ENCODE assay signal across 18 cellular contexts in the genomic region with DNA sequence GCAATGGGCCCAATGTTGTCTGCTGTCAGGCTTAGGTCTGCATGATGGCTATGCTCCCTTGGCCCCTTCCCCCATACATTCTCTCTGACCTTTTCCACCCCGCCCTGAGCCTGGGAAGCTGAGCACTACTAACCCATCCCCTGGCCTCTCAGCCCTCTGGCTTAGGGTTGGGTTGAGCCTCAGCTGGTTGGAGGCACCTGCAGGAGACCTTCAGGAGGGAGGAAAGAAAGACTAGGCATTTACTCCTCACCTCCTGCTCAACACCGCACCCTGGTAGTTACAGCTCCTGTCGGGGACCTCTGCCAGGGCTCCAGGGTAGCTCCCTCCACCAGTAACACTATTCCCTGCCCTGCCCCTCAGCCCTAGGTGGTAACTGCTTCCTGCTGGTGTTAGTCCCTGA.
DNase-seq lines count a peak whose midpoint lies in the region; ATAC-seq and TF ChIP-seq lines count a peak whose summit lies in the region.
"Had no signal": no experiment of that assay in that cellular context is flagged by ENCODE, and none has a peak within 500 bp of the region (broad histone marks: within the 10 kb centered on the region; RNA-seq: fewer than 3 reads in every experiment).

No MANE protein-coding gene starts in this region.

- TF ChIP-seq CTCF in type B pancreatic cell (conservative IDR thresholded peaks at IDR 0.05) (no peak), PC-9 (conservative IDR thresholded peaks at IDR 0.05) (no peak)

- H4K8ac ChIP-seq in neuronal stem cell (ENCODE audit: low read depth, low read length): no peak overlapping the region

- no peaks in the 10 kb centered on the region for H3F3A ChIP-seq in PC-9 (ENCODE audit: insufficient read depth, low read depth)

- H3K79me1 ChIP-seq in neuronal stem cell (ENCODE audit: low read depth, low read length): no peaks in the 10 kb centered on the region

- ATAC-seq in HG02852 (IDR thresholded peaks at IDR 0.05; ENCODE audit: unreplicated experiment) (no peak), GM19023 (IDR thresholded peaks at IDR 0.05; ENCODE audit: unreplicated experiment) (no peak)
- ATAC-seq: CD8-positive, alpha-beta T cell; HepG2 had no signal

- no peaks in the 10 kb centered on the region for H3K9me3 Mint-ChIP-seq in type B pancreatic cell
- H3K9me3 Mint-ChIP-seq: CD8-positive, alpha-beta T cell; HFFc6 had no signal

- no CpG with 5 or more reads among the region's 3 CpGs for WGBS in neuronal stem cell (ENCODE audit: extremely low coverage in 2 of 2, insufficient read length in 2 of 2, insufficient replicate concordance in 1 of 2), 2 donors

- H3K4me2 ChIP-seq in BLaER1 treated with 17β-estradiol and CSF1 and Interleukin-3, amounts not matched to agents 10 nM and 100 nM: peak overlapping the region in 8 of 11 experiments; percentile 41 to 72 (median 60); a peak in 14 of 22 replicates
- H3K4me2 ChIP-seq in neuronal stem cell (ENCODE audit: insufficient read depth, low read length, poor library complexity, severe bottlenecking) (no peak overlapping the region), PC-9 (no peak overlapping the region)

- H4K20me1 ChIP-seq in BLaER1 treated with 17β-estradiol and CSF1 and Interleukin-3, amounts not matched to agents 10 nM and 100 nM: peaks cover 0 to 6% (median 0%) of the 10 kb centered on the region in 11 experiments; a peak in 5 of 22 replicates
- peaks cover 15% of the 10 kb centered on the region; the same call in 1 of the 2 replicates for H4K20me1 ChIP-seq in PC-9 (ENCODE audit: insufficient read depth)

- H3K36me3 Mint-ChIP-seq in type B pancreatic cell: no peaks in the 10 kb centered on the region
- H3K36me3 Mint-ChIP-seq: CD8-positive, alpha-beta T cell had no signal

- no peak overlapping the region for H3K23ac ChIP-seq in neuronal stem cell (ENCODE audit: low read depth, low read length, poor library complexity)

- H3K36me3 ChIP-seq in BLaER1 treated with 17β-estradiol and CSF1 and Interleukin-3, amounts not matched to agents 10 nM and 100 nM: peaks cover 0 to 35% (median 15%) of the 10 kb centered on the region in 11 experiments; a peak in 12 of 22 replicates
- H3K36me3 ChIP-seq in neuronal stem cell (replicated peaks in 1 of 2; ENCODE audit: control insufficient read depth in 2 of 2, insufficient read depth in 2 of 2, low read length in 2 of 2) (no peaks in the 10 kb centered on the region), PC-9 (ENCODE audit: low read depth) (no peaks in the 10 kb centered on the region)

- H2BK15ac ChIP-seq in neuronal stem cell (ENCODE audit: low read length): no peak overlapping the region

- no peak overlapping the region for H3K4ac ChIP-seq in neuronal stem cell (ENCODE audit: low read length)

- no peaks in the 10 kb centered on the region for H3K27me3 ChIP-seq in BLaER1 treated with 17β-estradiol and CSF1 and Interleukin-3, amounts not matched to agents 10 nM and 100 nM
- H3K27me3 ChIP-seq in neuronal stem cell (ENCODE audit: control insufficient read depth in 3 of 3, insufficient read depth in 3 of 3, low read depth in 1 of 3, low read length in 3 of 3): no peaks in the 10 kb centered on the region
- H3K27me3 ChIP-seq in PC-9 (ENCODE audit: insufficient read depth, low read depth): no peaks in the 10 kb centered on the region
- H3K27me3 ChIP-seq: BLaER1 had no signal

- peaks cover 3 to 33% (median 16%) of the 10 kb centered on the region in 11 experiments; a peak in 18 of 22 replicates for H3K9me3 ChIP-seq in BLaER1 treated with 17β-estradiol and CSF1 and Interleukin-3, amounts not matched to agents 10 nM and 100 nM (replicated peaks in 1 of 11)
- H3K9me3 ChIP-seq in neuronal stem cell (replicated peaks in 1 of 2; ENCODE audit: control insufficient read depth in 2 of 2, insufficient read depth in 1 of 2, low read depth in 1 of 2, low read length in 2 of 2) (peaks cover 0 to 2% of the 10 kb centered on the region in 2 donors), PC-9 (ENCODE audit: insufficient read depth, low read depth) (no peaks in the 10 kb centered on the region)

- no peak overlapping the region for H4K91ac ChIP-seq in neuronal stem cell (ENCODE audit: low read depth, low read length, poor library complexity)

- peaks cover 32% of the 10 kb centered on the region for H3K79me2 ChIP-seq in PC-9 (ENCODE audit: low read depth)

- H3K14ac ChIP-seq in neuronal stem cell (ENCODE audit: low read length): no peak overlapping the region

- H2BK5ac ChIP-seq in neuronal stem cell (ENCODE audit: low read length): no peak overlapping the region

- 0 out of 22 replicates have a peak overlapping the region, but pooled peaks of 1 of the 11 experiments have one; percentile 3 for H3K9ac ChIP-seq in BLaER1 treated with 17β-estradiol and CSF1 and Interleukin-3, amounts not matched to agents 10 nM and 100 nM
- peak overlapping the region; percentile 47 for H3K9ac ChIP-seq in neuronal stem cell (ENCODE audit: low read depth, low read length, poor library complexity)
- H3K9ac ChIP-seq: BLaER1 had no signal

- H3K4me3 ChIP-seq in BLaER1 treated with 17β-estradiol and CSF1 and Interleukin-3, amounts not matched to agents 10 nM and 100 nM: no peak overlapping the region
- H3K4me3 ChIP-seq in neuronal stem cell (ENCODE audit: low read length in 2 of 2) (no peak overlapping the region), PC-9 (no peak overlapping the region)
- H3K4me3 ChIP-seq: BLaER1 had no signal

- intact Hi-C loops in PC-9 (cut with micrococcal nuclease; ENCODE audit: unreplicated experiment): no loop called here

- H3K18ac ChIP-seq in neuronal stem cell (ENCODE audit: low read length): no peak overlapping the region

- DNase-seq in ecto neural progenitor cell (ENCODE audit: low spot score): peak; percentile 9
- no peak for DNase-seq in neuronal stem cell (ENCODE audit: low spot score)
- DNase-seq in type B pancreatic cell (ENCODE audit: extremely low spot score, unreplicated experiment): peak; percentile 53
- no peak for DNase-seq in HEK293T (ENCODE audit: extremely low spot score)
- DNase-seq in PC-9: no peak
- DNase-seq: 8988T; Calu3; CD8-positive, alpha-beta T cell; DMS79 treated with DMSO at 0.1 percent for 48 hours; GF-D8; HCEC 1CT; HFFc6 had no signal

- peaks cover 36 to 82% (median 75%) of the 10 kb centered on the region in 10 experiments for H3K4me1 ChIP-seq in BLaER1 treated with 17β-estradiol and CSF1 and Interleukin-3, amounts not matched to agents 10 nM and 100 nM
- H3K4me1 ChIP-seq in neuronal stem cell (ENCODE audit: control insufficient read depth in 2 of 2, insufficient read depth in 1 of 2, low read depth in 1 of 2, low read length in 2 of 2) (no peaks in the 10 kb centered on the region), PC-9 (replicated peaks; ENCODE audit: insufficient read depth) (no peaks in the 10 kb centered on the region)

- H2AFZ ChIP-seq in neuronal stem cell (ENCODE audit: low read length) (no peak overlapping the region), PC-9 (no peak overlapping the region)

- H2AK5ac ChIP-seq in neuronal stem cell (ENCODE audit: low read depth, low read length): no peak overlapping the region

- H3K27ac Mint-ChIP-seq in type B pancreatic cell: no peak overlapping the region
- H3K27ac Mint-ChIP-seq: CD8-positive, alpha-beta T cell; HFFc6; IgD-negative memory B cell had no signal

- no peak overlapping the region for H2BK12ac ChIP-seq in neuronal stem cell (ENCODE audit: low read length)

- POLR2A ChIA-PET in HEK293T (lab: Yijun Ruan, JAX) (no interaction called here), PC-9 (lab: Charles Lee; ENCODE audit: unreplicated experiment) (no interaction called here)

- CTCF ChIA-PET in HEK293T (lab: Yijun Ruan, JAX) (no interaction called here), PC-9 (lab: Charles Lee) (no interaction called here)

- no TSS peak for BruUV-seq in PC-9 (replicated peaks; lab: Mats Ljungman, UMichigan)

- H3K27ac ChIP-seq in BLaER1 treated with 17β-estradiol and CSF1 and Interleukin-3, amounts not matched to agents 10 nM and 100 nM: peak overlapping the region in 8 of 11 experiments; percentile 11 to 74 (median 52); a peak in 12 of 22 replicates
- H3K27ac ChIP-seq in neuronal stem cell (replicated peaks; ENCODE audit: low read length) (no peak overlapping the region), PC-9 (no peak overlapping the region)
- H3K27ac ChIP-seq: BLaER1 had no signal

- no peaks in the 10 kb centered on the region for H3K9me2 ChIP-seq in PC-9 (ENCODE audit: insufficient read depth)

- H2BK120ac ChIP-seq in neuronal stem cell (ENCODE audit: low read depth, low read length): no peak overlapping the region

- H3K4me3 Mint-ChIP-seq in type B pancreatic cell: no peak overlapping the region
- H3K4me3 Mint-ChIP-seq: CD8-positive, alpha-beta T cell; HFFc6; IgD-negative memory B cell had no signal

- peaks cover 22% of the 10 kb centered on the region for H3K4me1 Mint-ChIP-seq in type B pancreatic cell (ENCODE audit: unreplicated experiment)

- peaks cover 12% of the 10 kb centered on the region for H3K27me3 Mint-ChIP-seq in type B pancreatic cell
- H3K27me3 Mint-ChIP-seq: IgD-negative memory B cell had no signal

TF ChIP-seq in HEK293T, 16 proteins besides CTCF, POLR2A, EP300 and RAD21:
- TF ChIP-seq, protein P1, sequence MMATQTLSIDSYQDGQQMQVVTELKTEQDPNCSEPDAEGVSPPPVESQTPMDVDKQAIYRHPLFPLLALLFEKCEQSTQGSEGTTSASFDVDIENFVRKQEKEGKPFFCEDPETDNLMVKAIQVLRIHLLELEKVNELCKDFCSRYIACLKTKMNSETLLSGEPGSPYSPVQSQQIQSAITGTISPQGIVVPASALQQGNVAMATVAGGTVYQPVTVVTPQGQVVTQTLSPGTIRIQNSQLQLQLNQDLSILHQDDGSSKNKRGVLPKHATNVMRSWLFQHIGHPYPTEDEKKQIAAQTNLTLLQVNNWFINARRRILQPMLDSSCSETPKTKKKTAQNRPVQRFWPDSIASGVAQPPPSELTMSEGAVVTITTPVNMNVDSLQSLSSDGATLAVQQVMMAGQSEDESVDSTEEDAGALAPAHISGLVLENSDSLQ (IDR thresholded peaks at IDR 0.05): no peak
- TF ChIP-seq L3MBTL2 (conservative IDR thresholded peaks at IDR 0.05): no peak
- no peak for TF ChIP-seq HDGF (IDR thresholded peaks at IDR 0.05; ENCODE audit: borderline replicate concordance)
TF ChIP-seq in HEK293T: peak in this region for 0.

Comparison
In these comparisons a context has a peak if more than half of its experiments do, and no peak if none do; other contexts are left out.
1. H3K27ac ChIP-seq: peak in BLaER1 treated with 17β-estradiol and CSF1 and Interleukin-3, amounts not matched to agents 10 nM and 100 nM (8 of 11); none in neuronal stem cell (single experiment) and PC-9 (single experiment).
2. H3K4me2 ChIP-seq: peak in BLaER1 treated with 17β-estradiol and CSF1 and Interleukin-3, amounts not matched to agents 10 nM and 100 nM (8 of 11); none in neuronal stem cell (single experiment) and PC-9 (single experiment).
3. DNase-seq: peak in ecto neural progenitor cell (single experiment) and type B pancreatic cell (single experiment); none in neuronal stem cell (single experiment), HEK293T (single experiment) and PC-9 (0 of 2).